20 cellular contexts compared by ENCODE assay signal in genomic region chr15:85071534-85071933, GRCh38.
A peak's percentile ranks its signal among the peaks of the same experiment; 100 is the strongest.
DNase-seq lines count a peak whose midpoint lies in the region; ATAC-seq and TF ChIP-seq lines count a peak whose summit lies in the region.
"Had no signal": no experiment of that assay in that cellular context is flagged by ENCODE, and none has a peak within 500 bp of the region (broad histone marks: within the 10 kb centered on the region; RNA-seq: fewer than 3 reads in every experiment).

No MANE protein-coding gene starts in this region.

- POLR2A ChIA-PET in IMR-90 (lab: Charles Lee; ENCODE audit: unreplicated experiment), result no interaction called here

- H3K9me3 Mint-ChIP-seq in activated T-cell treated with anti-CD3 and anti-CD28 coated beads, Interleukin-2, amount 50 U/mL, for 72 hours, result no peaks in the 10 kb centered on the region
- H3K9me3 Mint-ChIP-seq in activated T-cell treated with anti-CD3 and anti-CD28 coated beads, Interleukin-2, amount 50 U/mL, for 4 hours, result no peaks in the 10 kb centered on the region
- H3K9me3 Mint-ChIP-seq: CD4-positive, CD25-positive, alpha-beta regulatory T cell; CD8-positive, alpha-beta memory T cell; H9 had no signal

- no peak overlapping the region for H2AK9ac ChIP-seq in IMR-90 (replicated peaks; ENCODE audit: low read depth, low read length, poor library complexity)

- H2AFZ ChIP-seq in IMR-90 (replicated peaks; ENCODE audit: low read length, poor library complexity), result no peak overlapping the region

- H3K36me3 ChIP-seq in IMR-90 (ENCODE audit: control insufficient read depth, insufficient read depth, low read length), result peaks cover 13% of the 10 kb centered on the region
- H3K36me3 ChIP-seq: BE2C had no signal

- TF ChIP-seq CTCF in IMR-90 (conservative IDR thresholded peaks at IDR 0.05; ENCODE audit: low read depth, low read length), result no peak

- H3K4ac ChIP-seq in IMR-90 (ENCODE audit: low read depth, low read length), result no peak overlapping the region

- peaks cover 28% of the 10 kb centered on the region for H3K4me1 Mint-ChIP-seq in activated T-cell treated with anti-CD3 and anti-CD28 coated beads, Interleukin-2, amount 50 U/mL, for 72 hours (ENCODE audit: low read depth)
- H3K4me1 Mint-ChIP-seq in activated T-cell treated with anti-CD3 and anti-CD28 coated beads, Interleukin-2, amount 50 U/mL, for 4 hours (ENCODE audit: low read depth), result peaks cover 8% of the 10 kb centered on the region
- H3K4me1 Mint-ChIP-seq: H9 had no signal

- no peak overlapping the region for H2BK120ac ChIP-seq in IMR-90 (ENCODE audit: low read depth, low read length)

- H2AK5ac ChIP-seq in IMR-90 (ENCODE audit: low read depth, low read length), result 0 out of 2 replicates have a peak overlapping the region, but pooled peaks have one; percentile 37

- 50% methylated on average over 2 of the region's 4 CpGs; no CpG with 5 or more reads in 1 of the 2 experiments for WGBS in IMR-90 (ENCODE audit: extremely low coverage in 2 of 2, insufficient read length in 1 of 2), 2 experiments

- no peak overlapping the region for H3K4me2 ChIP-seq in IMR-90 (ENCODE audit: low read depth, low read length)

- H3K18ac ChIP-seq in IMR-90 (ENCODE audit: low read depth, low read length), result no peak overlapping the region

- no peak overlapping the region for H3K56ac ChIP-seq in IMR-90 (ENCODE audit: extremely low read depth, insufficient read depth, low read length)

- H3K9me1 ChIP-seq in IMR-90 (ENCODE audit: insufficient read depth, low read length), result peaks cover 6% of the 10 kb centered on the region; the same call in 1 of the 2 replicates

- ATAC-seq in activated T-cell treated with anti-CD3 and anti-CD28 coated beads, Interleukin-2, amount 50 U/mL, for 72 hours (replicated peaks in 1 of 2), result no peak
- no peak for ATAC-seq in activated T-cell treated with anti-CD3 and anti-CD28 coated beads, Interleukin-2, amount 50 U/mL, for 4 hours
- ATAC-seq in IMR-90 (ENCODE audit: low read depth) (no peak), HG03571 (IDR thresholded peaks at IDR 0.05; ENCODE audit: unreplicated experiment) (no peak)
- ATAC-seq: GM12878 had no signal

- in situ Hi-C loops in IMR-90 (cut with MboI; ENCODE audit: low sequenced_read_pairs), result loop anchor here (10.0 kb wide), 1 partner anchor 57 kb away; no protein-coding TSS in a partner anchor

- no TSS peak for BruUV-seq in IMR-90 (replicated peaks; lab: Mats Ljungman, UMichigan)

- H3K14ac ChIP-seq in IMR-90 (replicated peaks; ENCODE audit: low read depth, low read length), result no peak overlapping the region

- no peak overlapping the region for H2BK20ac ChIP-seq in IMR-90 (ENCODE audit: low read depth, low read length)

- no peak for DNase-seq in activated T-cell treated with anti-CD3 and anti-CD28 coated beads, Interleukin-2, amount 50 U/mL, for 72 hours
- no peak for DNase-seq in activated T-cell treated with anti-CD3 and anti-CD28 coated beads, Interleukin-2, amount 50 U/mL, for 4 hours
- DNase-seq in IMR-90, result no peak
- DNase-seq in activated gamma-delta T cell (lab: John Stamatoyannopoulos, UW), result no peak
- DNase-seq: ACHN; BE2C; C1 segment of cervical spinal cord; CD4-positive, CD25-positive, alpha-beta regulatory T cell; CD8-positive, alpha-beta memory T cell; COR-L47; DMS 273 treated with DMSO at 0.1 percent for 48 hours; DMS53; DND-41; EL; H9 had no signal

- dilution Hi-C loops in IMR-90 (cut with HindIII; ENCODE audit: low sequenced_read_pairs, unreplicated experiment), result no loop called here

- no peaks in the 10 kb centered on the region for H3K27me3 ChIP-seq in IMR-90 (ENCODE audit: control insufficient read depth, insufficient read depth, low read length)
- H3K27me3 ChIP-seq: BE2C had no signal

- no peaks in the 10 kb centered on the region for H3K27me3 Mint-ChIP-seq in activated T-cell treated with anti-CD3 and anti-CD28 coated beads, Interleukin-2, amount 50 U/mL, for 72 hours (ENCODE audit: low read depth)
- H3K27me3 Mint-ChIP-seq in activated T-cell treated with anti-CD3 and anti-CD28 coated beads, Interleukin-2, amount 50 U/mL, for 4 hours (ENCODE audit: low read depth), result no peaks in the 10 kb centered on the region
- H3K27me3 Mint-ChIP-seq: CD4-positive, CD25-positive, alpha-beta regulatory T cell; CD8-positive, alpha-beta memory T cell had no signal

- no peak overlapping the region for H3K9ac ChIP-seq in IMR-90 (ENCODE audit: low read depth, low read length)

- peaks cover 36 to 58% of the 10 kb centered on the region in 2 experiments for H3K79me1 ChIP-seq in IMR-90 (ENCODE audit: low read depth in 1 of 2, low read length in 2 of 2)

- H3K4me3 ChIP-seq in IMR-90 (ENCODE audit: insufficient read depth, low read depth, low read length), result no peak overlapping the region
- H3K4me3 ChIP-seq: GM12878 had no signal

- H3K9me3 ChIP-seq in IMR-90 (ENCODE audit: control insufficient read depth, insufficient read depth, low read length), result no peaks in the 10 kb centered on the region
- H3K9me3 ChIP-seq: BE2C had no signal

- CTCF ChIA-PET in IMR-90 (lab: Yijun Ruan, JAX), result no interaction called here

- no peak for TF ChIP-seq POLR2A in IMR-90 (IDR thresholded peaks at IDR 0.05; ENCODE audit: low read depth, low read length)

- H4K91ac ChIP-seq in IMR-90 (ENCODE audit: insufficient read depth, low read depth, low read length), result no peak overlapping the region

- no peak overlapping the region for H3K23ac ChIP-seq in IMR-90 (ENCODE audit: low read depth, low read length)

- peak overlapping the region; percentile 18 for H3K27ac Mint-ChIP-seq in activated T-cell treated with anti-CD3 and anti-CD28 coated beads, Interleukin-2, amount 50 U/mL, for 72 hours
- H3K27ac Mint-ChIP-seq: CD8-positive, alpha-beta memory T cell; H9 had no signal

- H3K4me3 Mint-ChIP-seq in activated T-cell treated with anti-CD3 and anti-CD28 coated beads, Interleukin-2, amount 50 U/mL, for 72 hours, result peak overlapping the region; percentile 7 to 30
- H3K4me3 Mint-ChIP-seq in activated T-cell treated with anti-CD3 and anti-CD28 coated beads, Interleukin-2, amount 50 U/mL, for 4 hours, result no peak overlapping the region
- H3K4me3 Mint-ChIP-seq: CD4-positive, CD25-positive, alpha-beta regulatory T cell; CD8-positive, alpha-beta memory T cell; H9 had no signal

- H2BK15ac ChIP-seq in IMR-90 (ENCODE audit: low read depth, low read length), result no peak overlapping the region

- H2BK5ac ChIP-seq in IMR-90 (ENCODE audit: low read depth, low read length, poor library complexity, severe bottlenecking), result no peak overlapping the region

- no peak for TF ChIP-seq RAD21 in IMR-90 (IDR thresholded peaks at IDR 0.05; ENCODE audit: low read length)

- no peak overlapping the region for H4K8ac ChIP-seq in IMR-90 (ENCODE audit: low read depth in 2 of 2, low read length in 2 of 2)

- intact Hi-C loops in IMR-90 (cut with micrococcal nuclease), result no loop called here

- H3K4me1 ChIP-seq in IMR-90 (ENCODE audit: control insufficient read depth, insufficient read depth, low read length), result peaks cover 3% of the 10 kb centered on the region; the same call in 1 of the 2 replicates
- H3K4me1 ChIP-seq: BE2C had no signal

- peaks cover 8 to 11% of the 10 kb centered on the region in 2 donors for H3K36me3 Mint-ChIP-seq in activated T-cell treated with anti-CD3 and anti-CD28 coated beads, Interleukin-2, amount 50 U/mL, for 72 hours (ENCODE audit: insufficient read depth in 2 of 2)
- H3K36me3 Mint-ChIP-seq in activated T-cell treated with anti-CD3 and anti-CD28 coated beads, Interleukin-2, amount 50 U/mL, for 4 hours (ENCODE audit: insufficient read depth), result peaks cover 44% of the 10 kb centered on the region

- H4K20me1 ChIP-seq in IMR-90 (ENCODE audit: insufficient read depth, low read length), result no peaks in the 10 kb centered on the region

- H3K27ac ChIP-seq in IMR-90 (ENCODE audit: insufficient read depth, low read length) (no peak overlapping the region), cingulate gyrus (ENCODE audit: low read depth, low read length) (peak overlapping the region; percentile 8), temporal lobe (ENCODE audit: low read depth, low read length) (peak overlapping the region; percentile 46)
- H3K27ac ChIP-seq: HL-60 had no signal

- no peak overlapping the region for H4K5ac ChIP-seq in IMR-90 (ENCODE audit: low read depth, low read length)

TF ChIP-seq in IMR-90, 13 proteins besides CTCF, POLR2A, EP300 and RAD21:
- TF ChIP-seq CEBPB (IDR thresholded peaks at IDR 0.05; ENCODE audit: low read depth, low read length), result no peak
- no peak for TF ChIP-seq MAZ (IDR thresholded peaks at IDR 0.05; ENCODE audit: borderline replicate concordance, low read depth, low read length)
- TF ChIP-seq SMC3 (IDR thresholded peaks at IDR 0.05; ENCODE audit: low read depth, low read length), result no peak
- TF ChIP-seq CHD1 (IDR thresholded peaks at IDR 0.05; ENCODE audit: low read depth, low read length), result no peak
- no peak for TF ChIP-seq USF2 (IDR thresholded peaks at IDR 0.05; ENCODE audit: low read depth, low read length)
- no peak for TF ChIP-seq RFX5 (IDR thresholded peaks at IDR 0.05; ENCODE audit: low read depth, low read length)
- TF ChIP-seq BHLHE40 (IDR thresholded peaks at IDR 0.05; ENCODE audit: low read depth, low read length), result no peak
- TF ChIP-seq ELK1 (IDR thresholded peaks at IDR 0.05; ENCODE audit: borderline replicate concordance, low read depth, low read length), result no peak
- TF ChIP-seq MAFK (IDR thresholded peaks at IDR 0.05; ENCODE audit: low read depth, low read length), result no peak
